ENCODE assay signal across 11 cellular contexts in the genomic region with DNA sequence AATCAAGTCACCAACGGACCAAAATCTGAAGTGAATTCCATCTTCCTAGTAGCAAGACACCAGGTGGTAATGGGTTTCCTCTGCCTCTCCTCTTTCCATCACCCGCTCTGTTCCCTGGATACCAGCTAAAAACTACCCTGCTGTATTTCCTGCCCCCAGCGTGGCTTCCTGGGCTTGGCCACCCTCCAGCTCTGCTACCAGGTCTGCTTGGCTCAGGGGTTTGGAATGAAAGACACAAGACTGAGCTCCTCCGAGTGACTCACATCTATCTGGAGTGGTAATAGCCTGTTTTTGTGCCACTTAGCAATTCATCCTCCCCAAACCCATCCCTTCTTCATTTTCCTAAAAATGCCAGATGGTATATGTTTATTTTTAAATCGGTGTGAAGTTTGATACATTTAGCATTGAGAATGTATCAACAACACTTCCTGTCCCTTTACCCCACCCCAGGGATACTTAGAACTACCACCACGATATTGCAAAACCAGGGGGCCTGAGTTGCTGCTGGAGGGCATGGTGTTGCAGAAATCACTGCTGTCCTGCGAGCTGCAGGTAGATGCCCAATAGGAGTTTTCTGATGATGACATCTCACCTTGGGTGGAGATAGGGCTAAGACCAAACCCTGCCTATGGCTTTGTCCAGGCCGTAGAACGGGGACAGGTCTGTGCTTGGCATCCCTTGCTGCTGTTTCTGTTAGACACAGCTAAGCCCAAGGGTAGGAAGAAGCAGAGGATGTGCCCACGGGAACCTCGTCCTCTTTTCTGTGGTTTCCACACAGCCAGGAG. TPM values are rescaled to one million over a fixed set of nuclear protein-coding genes. Genes with fewer than 3 reads are reported as not detected.
DNase-seq lines count a peak whose midpoint lies in the region; FAIRE-seq and TF ChIP-seq lines count a peak whose summit lies in the region.
"Had no signal": no experiment of that assay in that cellular context is flagged by ENCODE, and none has a peak within 500 bp of the region (broad histone marks: within the 10 kb centered on the region; RNA-seq: fewer than 3 reads in every experiment).

No MANE protein-coding gene starts in this region.

- POLR2A ChIA-PET in activated CD4-positive, alpha-beta T cell treated with anti-CD3 and anti-CD28 coated beads, Interleukin-2, amount 10 ng/mL, durations not matched to agents 7 days and 5 days (lab: Charles Lee) = no interaction called here

- FAIRE-seq in urothelium cell line (lab: Jason Lieb, UNC) = peak; percentile 81
- FAIRE-seq: endothelial cell of umbilical vein had no signal

- H3K4me3 Mint-ChIP-seq in activated CD4-positive, alpha-beta T cell treated with anti-CD3 and anti-CD28 coated beads, Interleukin-2, amount 10 ng/mL, durations not matched to agents 7 days and 5 days = no peak overlapping the region
- H3K4me3 Mint-ChIP-seq: CD8-positive, alpha-beta T cell had no signal

- no peak for DNase-seq in activated CD4-positive, alpha-beta T cell treated with anti-CD3 and anti-CD28 coated beads, Interleukin-2, amount 10 ng/mL, durations not matched to agents 7 days and 5 days
- DNase-seq in activated CD4-positive, alpha-beta T cell treated with anti-CD3 and anti-CD28 coated beads, Interleukin-2, amount 50 U/mL, for 48 hours = no peak
- DNase-seq in iPS-NIHi7 (ENCODE audit: extremely low spot score) = peak; percentile 7
- peak; percentile 84 for DNase-seq in urothelium cell line (ENCODE audit: low spot score)
- DNase-seq in head of caudate nucleus = no peak
- DNase-seq in nucleus accumbens (lab: John Stamatoyannopoulos, UW) = no peak
- DNase-seq in epidermal melanocyte (ENCODE audit: insufficient read length, low spot score) = no peak
- DNase-seq: CD8-positive, alpha-beta T cell; stimulated activated CD4-positive, alpha-beta T cell treated with anti-CD3 and anti-CD28 coated beads, Interleukin-2, amount 100 ng/mL, for 48 hours had no signal

- no peak for TF ChIP-seq CTCF in WI38 (IDR thresholded peaks at IDR 0.05; ENCODE audit: low read depth, low read length)

- H3K4me3 ChIP-seq in WI38 (ENCODE audit: low read depth, low read length) = 0 out of 2 replicates have a peak overlapping the region, but pooled peaks have one; percentile 9

- H3K4me1 Mint-ChIP-seq in activated CD4-positive, alpha-beta T cell treated with anti-CD3 and anti-CD28 coated beads, Interleukin-2, amount 10 ng/mL, durations not matched to agents 7 days and 5 days = no peaks in the 10 kb centered on the region

- intact Hi-C loops in head of caudate nucleus (cut with DNase I) = no loop called here

- no peaks in the 10 kb centered on the region for H3K36me3 Mint-ChIP-seq in activated CD4-positive, alpha-beta T cell treated with anti-CD3 and anti-CD28 coated beads, Interleukin-2, amount 10 ng/mL, durations not matched to agents 7 days and 5 days (ENCODE audit: low read depth)
- H3K36me3 Mint-ChIP-seq: CD8-positive, alpha-beta T cell had no signal

- H3K27me3 Mint-ChIP-seq in activated CD4-positive, alpha-beta T cell treated with anti-CD3 and anti-CD28 coated beads, Interleukin-2, amount 10 ng/mL, durations not matched to agents 7 days and 5 days = peaks cover 10% of the 10 kb centered on the region

- no peaks in the 10 kb centered on the region for H3K9me3 Mint-ChIP-seq in activated CD4-positive, alpha-beta T cell treated with anti-CD3 and anti-CD28 coated beads, Interleukin-2, amount 10 ng/mL, durations not matched to agents 7 days and 5 days
- H3K9me3 Mint-ChIP-seq: CD8-positive, alpha-beta T cell had no signal

- CTCF ChIA-PET in activated CD4-positive, alpha-beta T cell treated with anti-CD3 and anti-CD28 coated beads, Interleukin-2, amount 10 ng/mL, durations not matched to agents 7 days and 5 days (lab: Charles Lee) = interaction anchor here (0.8 kb wide), 1 partner anchor 12 kb away, joined by 3 read pairs; no protein-coding TSS in a partner anchor

- peak overlapping the region; percentile 42 for H3K27ac Mint-ChIP-seq in activated CD4-positive, alpha-beta T cell treated with anti-CD3 and anti-CD28 coated beads, Interleukin-2, amount 10 ng/mL, durations not matched to agents 7 days and 5 days
- H3K27ac Mint-ChIP-seq: CD8-positive, alpha-beta T cell had no signal

RNA-seq across cellular contexts. Expression of a gene that starts 7.5 kb away (rescaled TPM):
- total RNA-seq in activated CD4-positive, alpha-beta T cell treated with anti-CD3 and anti-CD28 coated beads, Interleukin-2, amount 10 ng/mL, durations not matched to agents 7 days and 5 days = 10 to 100 TPM; 19.1 to 21.4 TPM

RNA-seq across cellular contexts. Expression of a gene that starts 45.9 kb away (rescaled TPM):
- 10 to 100 TPM; 40.1 to 41.0 TPM for total RNA-seq in activated CD4-positive, alpha-beta T cell treated with anti-CD3 and anti-CD28 coated beads, Interleukin-2, amount 10 ng/mL, durations not matched to agents 7 days and 5 days

Comparison
In these comparisons a context has a peak if more than half of its experiments do, and no peak if none do; other contexts are left out.
1. DNase-seq: peak in iPS-NIHi7 (single experiment) and urothelium cell line (single experiment); none in activated CD4-positive, alpha-beta T cell treated with anti-CD3 and anti-CD28 coated beads, Interleukin-2, amount 10 ng/mL, durations not matched to agents 7 days and 5 days (single experiment), activated CD4-positive, alpha-beta T cell treated with anti-CD3 and anti-CD28 coated beads, Interleukin-2, amount 50 U/mL, for 48 hours (0 of 2), head of caudate nucleus (0 of 42), nucleus accumbens (0 of 56) and epidermal melanocyte (single experiment).